Comparison of ENCODE assay signal across 1 cellular context in the genomic region with DNA sequence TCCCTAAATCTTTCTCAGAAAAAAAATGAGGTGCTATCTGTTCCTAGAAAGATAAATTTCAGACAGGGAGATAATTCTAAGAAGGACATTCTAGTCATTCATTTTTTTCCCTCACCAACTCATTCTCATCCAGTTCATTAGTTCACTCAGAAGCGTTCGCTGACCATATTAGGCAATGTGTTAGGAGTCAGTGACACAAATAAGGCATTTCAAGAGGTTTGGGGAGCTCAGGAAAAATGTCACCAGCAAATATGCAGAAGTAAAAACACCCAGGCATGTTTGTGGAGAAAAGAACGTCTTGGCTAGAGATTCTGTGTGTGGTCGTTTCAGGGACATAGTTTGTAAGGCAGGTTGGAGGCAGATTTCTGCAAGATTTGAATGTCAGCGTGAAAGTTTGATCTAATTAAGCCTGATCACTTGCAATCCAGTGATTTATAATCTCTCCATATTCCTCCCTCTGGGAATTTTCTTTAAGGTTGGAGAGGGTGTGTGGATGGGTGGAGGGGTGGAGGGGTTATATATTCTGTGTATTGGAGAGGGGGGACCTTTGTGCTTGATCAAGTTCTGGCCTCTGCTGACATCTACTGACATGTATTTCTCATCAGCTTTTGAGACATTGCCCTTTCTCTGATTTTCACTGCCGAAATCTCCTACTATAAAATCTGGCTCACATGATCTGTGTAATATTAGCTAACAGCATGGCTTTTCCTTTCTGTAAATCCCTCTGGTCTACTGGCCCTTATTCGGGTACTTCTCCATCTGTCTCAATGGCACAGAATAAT.
TF ChIP-seq lines count a peak whose summit lies in the region.

No MANE protein-coding gene starts in this region.

TF ChIP-seq in H1, 55 proteins besides CTCF, POLR2A, EP300 and RAD21:
- TF ChIP-seq SRF (IDR thresholded peaks at IDR 0.05; ENCODE audit: low read depth, low read length) = peak; percentile 83
- TF ChIP-seq CHD1 (IDR thresholded peaks at IDR 0.05; ENCODE audit: low read depth, low read length) = no peak
- TF ChIP-seq, protein P1, sequence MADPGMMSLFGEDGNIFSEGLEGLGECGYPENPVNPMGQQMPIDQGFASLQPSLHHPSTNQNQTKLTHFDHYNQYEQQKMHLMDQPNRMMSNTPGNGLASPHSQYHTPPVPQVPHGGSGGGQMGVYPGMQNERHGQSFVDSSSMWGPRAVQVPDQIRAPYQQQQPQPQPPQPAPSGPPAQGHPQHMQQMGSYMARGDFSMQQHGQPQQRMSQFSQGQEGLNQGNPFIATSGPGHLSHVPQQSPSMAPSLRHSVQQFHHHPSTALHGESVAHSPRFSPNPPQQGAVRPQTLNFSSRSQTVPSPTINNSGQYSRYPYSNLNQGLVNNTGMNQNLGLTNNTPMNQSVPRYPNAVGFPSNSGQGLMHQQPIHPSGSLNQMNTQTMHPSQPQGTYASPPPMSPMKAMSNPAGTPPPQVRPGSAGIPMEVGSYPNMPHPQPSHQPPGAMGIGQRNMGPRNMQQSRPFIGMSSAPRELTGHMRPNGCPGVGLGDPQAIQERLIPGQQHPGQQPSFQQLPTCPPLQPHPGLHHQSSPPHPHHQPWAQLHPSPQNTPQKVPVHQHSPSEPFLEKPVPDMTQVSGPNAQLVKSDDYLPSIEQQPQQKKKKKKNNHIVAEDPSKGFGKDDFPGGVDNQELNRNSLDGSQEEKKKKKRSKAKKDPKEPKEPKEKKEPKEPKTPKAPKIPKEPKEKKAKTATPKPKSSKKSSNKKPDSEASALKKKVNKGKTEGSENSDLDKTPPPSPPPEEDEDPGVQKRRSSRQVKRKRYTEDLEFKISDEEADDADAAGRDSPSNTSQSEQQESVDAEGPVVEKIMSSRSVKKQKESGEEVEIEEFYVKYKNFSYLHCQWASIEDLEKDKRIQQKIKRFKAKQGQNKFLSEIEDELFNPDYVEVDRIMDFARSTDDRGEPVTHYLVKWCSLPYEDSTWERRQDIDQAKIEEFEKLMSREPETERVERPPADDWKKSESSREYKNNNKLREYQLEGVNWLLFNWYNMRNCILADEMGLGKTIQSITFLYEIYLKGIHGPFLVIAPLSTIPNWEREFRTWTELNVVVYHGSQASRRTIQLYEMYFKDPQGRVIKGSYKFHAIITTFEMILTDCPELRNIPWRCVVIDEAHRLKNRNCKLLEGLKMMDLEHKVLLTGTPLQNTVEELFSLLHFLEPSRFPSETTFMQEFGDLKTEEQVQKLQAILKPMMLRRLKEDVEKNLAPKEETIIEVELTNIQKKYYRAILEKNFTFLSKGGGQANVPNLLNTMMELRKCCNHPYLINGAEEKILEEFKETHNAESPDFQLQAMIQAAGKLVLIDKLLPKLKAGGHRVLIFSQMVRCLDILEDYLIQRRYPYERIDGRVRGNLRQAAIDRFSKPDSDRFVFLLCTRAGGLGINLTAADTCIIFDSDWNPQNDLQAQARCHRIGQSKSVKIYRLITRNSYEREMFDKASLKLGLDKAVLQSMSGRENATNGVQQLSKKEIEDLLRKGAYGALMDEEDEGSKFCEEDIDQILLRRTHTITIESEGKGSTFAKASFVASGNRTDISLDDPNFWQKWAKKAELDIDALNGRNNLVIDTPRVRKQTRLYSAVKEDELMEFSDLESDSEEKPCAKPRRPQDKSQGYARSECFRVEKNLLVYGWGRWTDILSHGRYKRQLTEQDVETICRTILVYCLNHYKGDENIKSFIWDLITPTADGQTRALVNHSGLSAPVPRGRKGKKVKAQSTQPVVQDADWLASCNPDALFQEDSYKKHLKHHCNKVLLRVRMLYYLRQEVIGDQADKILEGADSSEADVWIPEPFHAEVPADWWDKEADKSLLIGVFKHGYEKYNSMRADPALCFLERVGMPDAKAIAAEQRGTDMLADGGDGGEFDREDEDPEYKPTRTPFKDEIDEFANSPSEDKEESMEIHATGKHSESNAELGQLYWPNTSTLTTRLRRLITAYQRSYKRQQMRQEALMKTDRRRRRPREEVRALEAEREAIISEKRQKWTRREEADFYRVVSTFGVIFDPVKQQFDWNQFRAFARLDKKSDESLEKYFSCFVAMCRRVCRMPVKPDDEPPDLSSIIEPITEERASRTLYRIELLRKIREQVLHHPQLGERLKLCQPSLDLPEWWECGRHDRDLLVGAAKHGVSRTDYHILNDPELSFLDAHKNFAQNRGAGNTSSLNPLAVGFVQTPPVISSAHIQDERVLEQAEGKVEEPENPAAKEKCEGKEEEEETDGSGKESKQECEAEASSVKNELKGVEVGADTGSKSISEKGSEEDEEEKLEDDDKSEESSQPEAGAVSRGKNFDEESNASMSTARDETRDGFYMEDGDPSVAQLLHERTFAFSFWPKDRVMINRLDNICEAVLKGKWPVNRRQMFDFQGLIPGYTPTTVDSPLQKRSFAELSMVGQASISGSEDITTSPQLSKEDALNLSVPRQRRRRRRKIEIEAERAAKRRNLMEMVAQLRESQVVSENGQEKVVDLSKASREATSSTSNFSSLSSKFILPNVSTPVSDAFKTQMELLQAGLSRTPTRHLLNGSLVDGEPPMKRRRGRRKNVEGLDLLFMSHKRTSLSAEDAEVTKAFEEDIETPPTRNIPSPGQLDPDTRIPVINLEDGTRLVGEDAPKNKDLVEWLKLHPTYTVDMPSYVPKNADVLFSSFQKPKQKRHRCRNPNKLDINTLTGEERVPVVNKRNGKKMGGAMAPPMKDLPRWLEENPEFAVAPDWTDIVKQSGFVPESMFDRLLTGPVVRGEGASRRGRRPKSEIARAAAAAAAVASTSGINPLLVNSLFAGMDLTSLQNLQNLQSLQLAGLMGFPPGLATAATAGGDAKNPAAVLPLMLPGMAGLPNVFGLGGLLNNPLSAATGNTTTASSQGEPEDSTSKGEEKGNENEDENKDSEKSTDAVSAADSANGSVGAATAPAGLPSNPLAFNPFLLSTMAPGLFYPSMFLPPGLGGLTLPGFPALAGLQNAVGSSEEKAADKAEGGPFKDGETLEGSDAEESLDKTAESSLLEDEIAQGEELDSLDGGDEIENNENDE (IDR thresholded peaks at IDR 0.05; ENCODE audit: insufficient replicate concordance, low read length) = no peak
- TF ChIP-seq, protein P2, sequence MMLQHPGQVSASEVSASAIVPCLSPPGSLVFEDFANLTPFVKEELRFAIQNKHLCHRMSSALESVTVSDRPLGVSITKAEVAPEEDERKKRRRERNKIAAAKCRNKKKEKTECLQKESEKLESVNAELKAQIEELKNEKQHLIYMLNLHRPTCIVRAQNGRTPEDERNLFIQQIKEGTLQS (IDR thresholded peaks at IDR 0.05; ENCODE audit: insufficient read depth, low read depth, low read length) = no peak
